In the genomic region with DNA sequence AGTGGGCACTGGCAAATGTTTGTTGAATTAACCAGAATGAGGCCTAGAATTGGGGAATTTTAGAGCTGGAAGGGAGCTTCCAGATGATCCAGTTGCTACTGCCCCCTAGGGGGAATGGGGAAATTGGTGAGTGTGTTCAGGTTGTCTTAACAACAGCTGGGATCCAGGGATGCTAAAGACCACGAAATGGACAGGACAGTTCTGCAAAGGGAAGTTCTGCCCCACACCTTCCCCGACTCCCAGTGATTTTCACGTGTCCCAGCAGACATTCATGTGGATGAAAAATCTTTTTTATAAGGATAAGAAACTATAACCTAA, we compare ENCODE assay signal across 10 cellular contexts. TPM values are rescaled to one million over a fixed set of nuclear protein-coding genes. Genes with fewer than 3 reads are reported as not detected.
A peak's percentile ranks its signal among the peaks of the same experiment; 100 is the strongest.
DNase-seq lines count a peak whose midpoint lies in the region; ATAC-seq, FAIRE-seq and TF ChIP-seq lines count a peak whose summit lies in the region.
"Had no signal": no experiment of that assay in that cellular context is flagged by ENCODE, and none has a peak within 500 bp of the region (broad histone marks: within the 10 kb centered on the region; RNA-seq: fewer than 3 reads in every experiment).

No MANE protein-coding gene starts in this region.

- H3K4me3 Mint-ChIP-seq in WTC11: no peak overlapping the region

- no peaks in the 10 kb centered on the region; the same call in 1 of the 2 replicates for H3K27me3 Mint-ChIP-seq in WTC11 (ENCODE audit: low read depth)

- no peak for FAIRE-seq in D721Med (lab: Jason Lieb, UNC)

- no peaks in the 10 kb centered on the region for H3K27me3 ChIP-seq in right cardiac atrium (ENCODE audit: control insufficient read depth, insufficient read depth)

- H3K4me3 ChIP-seq in HFF-Myc (replicated peaks; ENCODE audit: low read depth, low read length): no peak overlapping the region
- H3K4me3 ChIP-seq in right cardiac atrium (ENCODE audit: low read length): no peak overlapping the region

- peaks cover 41% of the 10 kb centered on the region for H3K4me1 Mint-ChIP-seq in WTC11

- 70% methylated on average over 3 of the region's 3 CpGs for WGBS in right cardiac atrium

- intact Hi-C loops in right cardiac atrium (cut with DNase I): no loop called here

- no peak for DNase-seq in D721Med (ENCODE audit: insufficient read length, low spot score)
- no peak for DNase-seq in HFF-Myc (ENCODE audit: extremely low read depth, low read depth)
- DNase-seq in WTC11 (ENCODE audit: low spot score): peak; percentile 47
- DNase-seq in lung microvascular endothelial cell (ENCODE audit: low read depth in 2 of 2): peak; percentile 11 to 15
- no peak for DNase-seq in central memory CD4-positive, alpha-beta T cell
- DNase-seq in right cardiac atrium: no peak
- DNase-seq in GOT3 (lab: John Stamatoyannopoulos, UW): no peak
- DNase-seq in HT-29 (ENCODE audit: low spot score): no peak
- DNase-seq: NCI-H2171, substantia nigra had no signal

- no peaks in the 10 kb centered on the region for H3K9me3 Mint-ChIP-seq in WTC11

- peaks cover 5% of the 10 kb centered on the region for H3K4me1 ChIP-seq in right cardiac atrium (ENCODE audit: control insufficient read depth, insufficient read depth, low read length)

- TF ChIP-seq CTCF in D721Med (IDR thresholded peaks at IDR 0.05; ENCODE audit: insufficient read depth, missing control alignments): peak; percentile 19
- TF ChIP-seq CTCF in HFF-Myc (IDR thresholded peaks at IDR 0.05; ENCODE audit: low read depth, low read length, missing control alignments): peak; percentile 64
- TF ChIP-seq CTCF in WTC11 (IDR thresholded peaks at IDR 0.05): peak; percentile 29; the same call in 1 of the 2 replicates

- POLR2A ChIA-PET in WTC11 (lab: Charles Lee): interaction anchor here (0.6 kb wide), 1 partner anchor 22 kb away, joined by 3 read pairs; no protein-coding TSS in a partner anchor

- no peaks in the 10 kb centered on the region for H3K9me3 ChIP-seq in right cardiac atrium (ENCODE audit: control insufficient read depth, low read length)

- CTCF ChIA-PET in WTC11 (lab: Charles Lee): interaction anchor here (0.7 to 1.1 kb wide), 14 partner anchors 8 to 148 kb away, joined by 3 to 23 read pairs (median 5); a partner anchor contains a TSS

- H3K27ac Mint-ChIP-seq in WTC11: no peak overlapping the region

- H3K27ac ChIP-seq in right cardiac atrium (ENCODE audit: low read length): no peak overlapping the region

- ATAC-seq in WTC11: no peak
- no peak for ATAC-seq in right cardiac atrium

- H3K36me3 Mint-ChIP-seq in WTC11: peaks cover 8% of the 10 kb centered on the region

TF ChIP-seq in WTC11, 78 proteins besides CTCF, POLR2A, EP300 and RAD21 (continues in another document):
- TF ChIP-seq, protein P1, sequence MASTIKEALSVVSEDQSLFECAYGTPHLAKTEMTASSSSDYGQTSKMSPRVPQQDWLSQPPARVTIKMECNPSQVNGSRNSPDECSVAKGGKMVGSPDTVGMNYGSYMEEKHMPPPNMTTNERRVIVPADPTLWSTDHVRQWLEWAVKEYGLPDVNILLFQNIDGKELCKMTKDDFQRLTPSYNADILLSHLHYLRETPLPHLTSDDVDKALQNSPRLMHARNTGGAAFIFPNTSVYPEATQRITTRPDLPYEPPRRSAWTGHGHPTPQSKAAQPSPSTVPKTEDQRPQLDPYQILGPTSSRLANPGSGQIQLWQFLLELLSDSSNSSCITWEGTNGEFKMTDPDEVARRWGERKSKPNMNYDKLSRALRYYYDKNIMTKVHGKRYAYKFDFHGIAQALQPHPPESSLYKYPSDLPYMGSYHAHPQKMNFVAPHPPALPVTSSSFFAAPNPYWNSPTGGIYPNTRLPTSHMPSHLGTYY (CRISPR knock-in tag; IDR thresholded peaks at IDR 0.05): no peak
- TF ChIP-seq, protein P2, sequence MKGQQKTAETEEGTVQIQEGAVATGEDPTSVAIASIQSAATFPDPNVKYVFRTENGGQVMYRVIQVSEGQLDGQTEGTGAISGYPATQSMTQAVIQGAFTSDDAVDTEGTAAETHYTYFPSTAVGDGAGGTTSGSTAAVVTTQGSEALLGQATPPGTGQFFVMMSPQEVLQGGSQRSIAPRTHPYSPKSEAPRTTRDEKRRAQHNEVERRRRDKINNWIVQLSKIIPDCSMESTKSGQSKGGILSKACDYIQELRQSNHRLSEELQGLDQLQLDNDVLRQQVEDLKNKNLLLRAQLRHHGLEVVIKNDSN (CRISPR knock-in tag; IDR thresholded peaks at IDR 0.05): no peak
- TF ChIP-seq, protein P3, sequence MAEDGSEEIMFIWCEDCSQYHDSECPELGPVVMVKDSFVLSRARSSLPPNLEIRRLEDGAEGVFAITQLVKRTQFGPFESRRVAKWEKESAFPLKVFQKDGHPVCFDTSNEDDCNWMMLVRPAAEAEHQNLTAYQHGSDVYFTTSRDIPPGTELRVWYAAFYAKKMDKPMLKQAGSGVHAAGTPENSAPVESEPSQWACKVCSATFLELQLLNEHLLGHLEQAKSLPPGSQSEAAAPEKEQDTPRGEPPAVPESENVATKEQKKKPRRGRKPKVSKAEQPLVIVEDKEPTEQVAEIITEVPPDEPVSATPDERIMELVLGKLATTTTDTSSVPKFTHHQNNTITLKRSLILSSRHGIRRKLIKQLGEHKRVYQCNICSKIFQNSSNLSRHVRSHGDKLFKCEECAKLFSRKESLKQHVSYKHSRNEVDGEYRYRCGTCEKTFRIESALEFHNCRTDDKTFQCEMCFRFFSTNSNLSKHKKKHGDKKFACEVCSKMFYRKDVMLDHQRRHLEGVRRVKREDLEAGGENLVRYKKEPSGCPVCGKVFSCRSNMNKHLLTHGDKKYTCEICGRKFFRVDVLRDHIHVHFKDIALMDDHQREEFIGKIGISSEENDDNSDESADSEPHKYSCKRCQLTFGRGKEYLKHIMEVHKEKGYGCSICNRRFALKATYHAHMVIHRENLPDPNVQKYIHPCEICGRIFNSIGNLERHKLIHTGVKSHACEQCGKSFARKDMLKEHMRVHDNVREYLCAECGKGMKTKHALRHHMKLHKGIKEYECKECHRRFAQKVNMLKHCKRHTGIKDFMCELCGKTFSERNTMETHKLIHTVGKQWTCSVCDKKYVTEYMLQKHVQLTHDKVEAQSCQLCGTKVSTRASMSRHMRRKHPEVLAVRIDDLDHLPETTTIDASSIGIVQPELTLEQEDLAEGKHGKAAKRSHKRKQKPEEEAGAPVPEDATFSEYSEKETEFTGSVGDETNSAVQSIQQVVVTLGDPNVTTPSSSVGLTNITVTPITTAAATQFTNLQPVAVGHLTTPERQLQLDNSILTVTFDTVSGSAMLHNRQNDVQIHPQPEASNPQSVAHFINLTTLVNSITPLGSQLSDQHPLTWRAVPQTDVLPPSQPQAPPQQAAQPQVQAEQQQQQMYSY (CRISPR knock-in tag; IDR thresholded peaks at IDR 0.05): no peak
- TF ChIP-seq, protein P4, sequence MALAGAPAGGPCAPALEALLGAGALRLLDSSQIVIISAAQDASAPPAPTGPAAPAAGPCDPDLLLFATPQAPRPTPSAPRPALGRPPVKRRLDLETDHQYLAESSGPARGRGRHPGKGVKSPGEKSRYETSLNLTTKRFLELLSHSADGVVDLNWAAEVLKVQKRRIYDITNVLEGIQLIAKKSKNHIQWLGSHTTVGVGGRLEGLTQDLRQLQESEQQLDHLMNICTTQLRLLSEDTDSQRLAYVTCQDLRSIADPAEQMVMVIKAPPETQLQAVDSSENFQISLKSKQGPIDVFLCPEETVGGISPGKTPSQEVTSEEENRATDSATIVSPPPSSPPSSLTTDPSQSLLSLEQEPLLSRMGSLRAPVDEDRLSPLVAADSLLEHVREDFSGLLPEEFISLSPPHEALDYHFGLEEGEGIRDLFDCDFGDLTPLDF (CRISPR knock-in tag; IDR thresholded peaks at IDR 0.05): no peak
- TF ChIP-seq, protein P5, sequence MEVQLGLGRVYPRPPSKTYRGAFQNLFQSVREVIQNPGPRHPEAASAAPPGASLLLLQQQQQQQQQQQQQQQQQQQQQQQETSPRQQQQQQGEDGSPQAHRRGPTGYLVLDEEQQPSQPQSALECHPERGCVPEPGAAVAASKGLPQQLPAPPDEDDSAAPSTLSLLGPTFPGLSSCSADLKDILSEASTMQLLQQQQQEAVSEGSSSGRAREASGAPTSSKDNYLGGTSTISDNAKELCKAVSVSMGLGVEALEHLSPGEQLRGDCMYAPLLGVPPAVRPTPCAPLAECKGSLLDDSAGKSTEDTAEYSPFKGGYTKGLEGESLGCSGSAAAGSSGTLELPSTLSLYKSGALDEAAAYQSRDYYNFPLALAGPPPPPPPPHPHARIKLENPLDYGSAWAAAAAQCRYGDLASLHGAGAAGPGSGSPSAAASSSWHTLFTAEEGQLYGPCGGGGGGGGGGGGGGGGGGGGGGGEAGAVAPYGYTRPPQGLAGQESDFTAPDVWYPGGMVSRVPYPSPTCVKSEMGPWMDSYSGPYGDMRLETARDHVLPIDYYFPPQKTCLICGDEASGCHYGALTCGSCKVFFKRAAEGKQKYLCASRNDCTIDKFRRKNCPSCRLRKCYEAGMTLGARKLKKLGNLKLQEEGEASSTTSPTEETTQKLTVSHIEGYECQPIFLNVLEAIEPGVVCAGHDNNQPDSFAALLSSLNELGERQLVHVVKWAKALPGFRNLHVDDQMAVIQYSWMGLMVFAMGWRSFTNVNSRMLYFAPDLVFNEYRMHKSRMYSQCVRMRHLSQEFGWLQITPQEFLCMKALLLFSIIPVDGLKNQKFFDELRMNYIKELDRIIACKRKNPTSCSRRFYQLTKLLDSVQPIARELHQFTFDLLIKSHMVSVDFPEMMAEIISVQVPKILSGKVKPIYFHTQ (CRISPR knock-in tag; IDR thresholded peaks at IDR 0.05): no peak
- TF ChIP-seq, protein P6, sequence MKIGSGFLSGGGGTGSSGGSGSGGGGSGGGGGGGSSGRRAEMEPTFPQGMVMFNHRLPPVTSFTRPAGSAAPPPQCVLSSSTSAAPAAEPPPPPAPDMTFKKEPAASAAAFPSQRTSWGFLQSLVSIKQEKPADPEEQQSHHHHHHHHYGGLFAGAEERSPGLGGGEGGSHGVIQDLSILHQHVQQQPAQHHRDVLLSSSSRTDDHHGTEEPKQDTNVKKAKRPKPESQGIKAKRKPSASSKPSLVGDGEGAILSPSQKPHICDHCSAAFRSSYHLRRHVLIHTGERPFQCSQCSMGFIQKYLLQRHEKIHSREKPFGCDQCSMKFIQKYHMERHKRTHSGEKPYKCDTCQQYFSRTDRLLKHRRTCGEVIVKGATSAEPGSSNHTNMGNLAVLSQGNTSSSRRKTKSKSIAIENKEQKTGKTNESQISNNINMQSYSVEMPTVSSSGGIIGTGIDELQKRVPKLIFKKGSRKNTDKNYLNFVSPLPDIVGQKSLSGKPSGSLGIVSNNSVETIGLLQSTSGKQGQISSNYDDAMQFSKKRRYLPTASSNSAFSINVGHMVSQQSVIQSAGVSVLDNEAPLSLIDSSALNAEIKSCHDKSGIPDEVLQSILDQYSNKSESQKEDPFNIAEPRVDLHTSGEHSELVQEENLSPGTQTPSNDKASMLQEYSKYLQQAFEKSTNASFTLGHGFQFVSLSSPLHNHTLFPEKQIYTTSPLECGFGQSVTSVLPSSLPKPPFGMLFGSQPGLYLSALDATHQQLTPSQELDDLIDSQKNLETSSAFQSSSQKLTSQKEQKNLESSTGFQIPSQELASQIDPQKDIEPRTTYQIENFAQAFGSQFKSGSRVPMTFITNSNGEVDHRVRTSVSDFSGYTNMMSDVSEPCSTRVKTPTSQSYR (CRISPR knock-in tag; IDR thresholded peaks at IDR 0.05): no peak

RNA-seq across cellular contexts. Expression of a gene that starts 33.9 kb away (rescaled TPM):
- 10.7 to 13.6 TPM (median 11.0 TPM) in 3 replicates for total RNA-seq in WTC11 (2021)
- total RNA-seq in lung microvascular endothelial cell: 1.2 and 2.4 TPM in 2 replicates
- 1 to 10 TPM; 2.2 to 4.4 (median 3.2) TPM for total RNA-seq in right cardiac atrium
- polyA plus RNA-seq in right cardiac atrium: 1.8 TPM
- 5.3 and 7.7 TPM in 2 replicates for total RNA-seq in HT-29 (2014; rRNA removed; shearing (Covaris generic))

Comparison
In these comparisons a context has a peak if more than half of its experiments do, and no peak if none do; other contexts are left out.
1. DNase-seq: peak in WTC11 (single experiment) and lung microvascular endothelial cell (2 of 2); none in D721Med (single experiment), HFF-Myc (single experiment), central memory CD4-positive, alpha-beta T cell (single experiment), right cardiac atrium (0 of 3), GOT3 (single experiment) and HT-29 (single experiment).
2. Peak in every context shown above with its lines, with median percentiles within 50 percentile points of each other: CTCF ChIP-seq.